ENCODE assay signal across 8 cellular contexts in the genomic region with DNA sequence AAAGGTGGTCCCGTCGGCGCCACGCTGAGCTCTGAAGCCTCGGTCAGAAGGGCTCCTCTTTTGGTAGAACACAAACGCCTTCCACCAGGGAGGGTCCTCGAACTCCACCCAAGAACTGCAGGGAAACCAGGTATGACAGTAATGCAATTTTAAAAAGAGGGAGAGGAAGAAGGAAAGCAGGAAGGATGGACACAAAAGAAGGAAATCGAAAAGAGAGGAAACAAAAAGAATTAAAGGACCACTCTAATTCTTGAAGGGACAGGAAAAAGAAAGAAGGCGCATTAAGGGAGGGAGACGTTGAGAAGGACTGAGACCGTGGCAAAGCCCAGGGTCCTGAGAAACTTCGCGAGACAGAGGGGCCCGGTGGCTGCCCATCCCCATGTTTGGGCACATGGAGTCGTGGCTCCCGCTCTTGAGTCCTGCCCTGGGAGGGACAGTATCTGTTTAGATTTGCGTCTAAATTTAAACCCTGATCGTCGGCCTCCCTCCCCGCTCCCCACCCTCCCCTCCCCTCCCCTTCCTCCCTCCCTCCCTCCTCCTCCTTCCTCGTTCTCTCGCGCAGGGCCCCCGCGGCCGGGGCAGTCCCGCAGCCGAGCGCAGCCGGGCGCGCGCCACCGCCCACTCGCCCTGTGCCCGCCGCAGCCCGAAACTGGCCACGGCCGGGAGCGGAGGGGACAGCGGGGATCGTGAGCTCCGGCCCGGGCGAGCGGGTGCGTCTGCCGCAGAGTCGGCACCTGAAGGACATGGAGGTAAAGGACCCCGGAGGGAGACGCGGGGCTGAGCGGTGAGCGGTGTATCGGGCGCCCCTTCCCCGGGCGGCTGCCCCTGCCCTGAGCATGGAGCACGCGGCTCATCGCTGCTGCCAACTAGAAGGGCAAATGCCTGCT. TPM values are rescaled to one million over a fixed set of nuclear protein-coding genes. Genes with fewer than 3 reads are reported as not detected.
A peak's percentile ranks its signal among the peaks of the same experiment; 100 is the strongest.
DNase-seq lines count a peak whose midpoint lies in the region; ATAC-seq and TF ChIP-seq lines count a peak whose summit lies in the region.

A gene with protein sequence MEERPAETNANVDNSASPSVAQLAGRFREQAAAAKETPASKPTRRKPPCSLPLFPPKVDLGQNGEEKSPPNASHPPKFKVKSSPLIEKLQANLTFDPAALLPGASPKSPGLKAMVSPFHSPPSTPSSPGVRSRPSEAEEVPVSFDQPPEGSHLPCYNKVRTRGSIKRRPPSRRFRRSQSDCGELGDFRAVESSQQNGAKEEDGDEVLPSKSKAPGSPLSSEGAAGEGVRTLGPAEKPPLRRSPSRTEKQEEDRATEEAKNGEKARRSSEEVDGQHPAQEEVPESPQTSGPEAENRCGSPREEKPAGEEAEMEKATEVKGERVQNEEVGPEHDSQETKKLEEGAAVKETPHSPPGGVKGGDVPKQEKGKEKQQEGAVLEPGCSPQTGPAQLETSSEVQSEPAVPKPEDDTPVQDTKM (plus strand): TSS at position 552 of the 887 bp plus-strand sequence. CDS start 192 bp downstream, at position 744.

- no peaks in the 10 kb centered on the region for H3K27me3 ChIP-seq in BLaER1
- H3K27me3 ChIP-seq in kidney epithelial cell (ENCODE audit: control insufficient read depth, insufficient read depth, low read length) = peaks cover 17% of the 10 kb centered on the region

- peaks cover 55% of the 10 kb centered on the region for H3K4me1 Mint-ChIP-seq in T-helper 17 cell
- H3K4me1 Mint-ChIP-seq in brain = peaks cover 19% of the 10 kb centered on the region

- H3K4me3 ChIP-seq in BLaER1 (peak within 1 kb of the TSS; percentile 98), kidney epithelial cell (ENCODE audit: low read depth, low read length) (peak within 1 kb of the TSS; percentile 34)

- H3K9me3 ChIP-seq in BLaER1 = no peaks in the 10 kb centered on the region
- H3K9me3 ChIP-seq in T-helper 17 cell (ENCODE audit: control insufficient read depth, low read length, poor library complexity, severe bottlenecking) = no peaks in the 10 kb centered on the region

- H3K27ac Mint-ChIP-seq in T-helper 17 cell (peak within 1 kb of the TSS; percentile 98), brain (peak within 1 kb of the TSS in 1 of 5 experiments; percentile 11)

- H3K36me3 Mint-ChIP-seq in T-helper 17 cell (ENCODE audit: low read depth) (peaks cover 10% of the 10 kb centered on the region), brain (no peaks in the 10 kb centered on the region)

- TF ChIP-seq CTCF in brain (conservative IDR thresholded peaks at IDR 0.05) = no peak
- no peak for TF ChIP-seq CTCF in kidney epithelial cell (IDR thresholded peaks at IDR 0.05; ENCODE audit: insufficient read depth, low read length, poor library complexity, severe bottlenecking)

- peak within 1 kb of the TSS; percentile 100 for H3K9ac ChIP-seq in BLaER1

- H3K4me1 ChIP-seq in BLaER1 = peaks cover 79% of the 10 kb centered on the region

- H3K27ac ChIP-seq in BLaER1 = peak within 1 kb of the TSS; percentile 100

- H3K4me2 ChIP-seq in BLaER1 = peak within 1 kb of the TSS; percentile 96

- H3K9me3 Mint-ChIP-seq in brain = peaks cover 1 to 6% (median 3%) of the 10 kb centered on the region in 5 experiments

- H3K36me3 ChIP-seq in BLaER1 (peaks cover 26% of the 10 kb centered on the region), kidney epithelial cell (ENCODE audit: control insufficient read depth, insufficient read depth, low read length) (no peaks in the 10 kb centered on the region)

- peak; percentile 24 for ATAC-seq in HG02571 (IDR thresholded peaks at IDR 0.05; ENCODE audit: unreplicated experiment)
- peak; percentile 24 for ATAC-seq in T-helper 17 cell

- DNase-seq in T-helper 17 cell (peak in 2 of 3 donors; percentile 41 to 52), kidney epithelial cell (ENCODE audit: low read depth) (no peak), GM19240 (ENCODE audit: insufficient read length, low spot score) (no peak), NCI-H1436 (lab: John Stamatoyannopoulos, UW) (no peak)
- DNase-seq in stimulated activated CD4-positive, alpha-beta T cell treated with anti-CD3 and anti-CD28 coated beads, Interleukin-2, amount 100 ng/mL, for 48 hours = peak; percentile 55 to 61

- H3K4me3 Mint-ChIP-seq in T-helper 17 cell = peak within 1 kb of the TSS; percentile 97
- peak within 1 kb of the TSS; percentile 68 to 82 (median 76) for H3K4me3 Mint-ChIP-seq in brain

- H3K27me3 Mint-ChIP-seq in T-helper 17 cell (no peaks in the 10 kb centered on the region), brain (peaks cover 66% of the 10 kb centered on the region)

- peaks cover 30% of the 10 kb centered on the region for H4K20me1 ChIP-seq in BLaER1

RNA-seq across cellular contexts. Expression of the gene that starts here (rescaled TPM):
- 100 to 1,000 TPM in 1 of 2 donors, 10 to 100 TPM in 1; 88.0 to 101 TPM for total RNA-seq in T-helper 17 cell
- polyA plus RNA-seq in brain (ENCODE audit: insufficient read depth, low read depth, low replicate concordance) = 2.5 TPM
- 0.21 TPM in 1 of 2 replicates, not detected in the other for total RNA-seq in kidney epithelial cell

Comparison
In these comparisons a context has a peak if more than half of its experiments do, and no peak if none do; other contexts are left out.
1. RNA of the gene that starts here (total RNA-seq): 88.0 to 101 TPM in T-helper 17 cell; 0.21 TPM in kidney epithelial cell; every median in the first group is over 10 times any median in the second.
2. DNase-seq: peak in T-helper 17 cell (2 of 3) and stimulated activated CD4-positive, alpha-beta T cell treated with anti-CD3 and anti-CD28 coated beads, Interleukin-2, amount 100 ng/mL, for 48 hours (2 of 2); none in kidney epithelial cell (single experiment), GM19240 (single experiment) and NCI-H1436 (single experiment).